22 cellular contexts compared by ENCODE assay signal in genomic region chr13:112697756-112698655, GRCh38. TPM values are rescaled to one million over a fixed set of nuclear protein-coding genes. Genes with fewer than 3 reads are reported as not detected.
A peak's percentile ranks its signal among the peaks of the same experiment; 100 is the strongest.
DNase-seq lines count a peak whose midpoint lies in the region; ATAC-seq, FAIRE-seq and TF ChIP-seq lines count a peak whose summit lies in the region.
"Had no signal": no experiment of that assay in that cellular context is flagged by ENCODE, and none has a peak within 500 bp of the region (broad histone marks: within the 10 kb centered on the region; RNA-seq: fewer than 3 reads in every experiment).

No MANE protein-coding gene starts in this region.

- peak; percentile 29 for FAIRE-seq in keratinocyte (lab: Jason Lieb, UNC)
- FAIRE-seq: pancreas had no signal

- no peak overlapping the region for H3K4me3 Mint-ChIP-seq in Caco-2 (ENCODE audit: unreplicated experiment)
- H3K4me3 Mint-ChIP-seq in stimulated activated effector memory CD8-positive, alpha-beta T cell treated with anti-CD3 and anti-CD28 coated beads, Interleukin-12 subunit alpha, Interleukin-12 subunit beta, amount 100 ng/mL, for 72 hours: no peak overlapping the region
- H3K4me3 Mint-ChIP-seq: activated CD4-positive, alpha-beta T cell treated with anti-CD3 and anti-CD28 coated beads for 36 hours; activated T-cell treated with anti-CD3 and anti-CD28 coated beads, Interleukin-2, amount 50 U/mL, for 4 hours had no signal

- dilution Hi-C loops in keratinocyte (cut with MboI; ENCODE audit: extremely low pct_ligation_motif_present, low sequenced_read_pairs): no loop called here

- H3K79me2 ChIP-seq in keratinocyte (ENCODE audit: control insufficient read depth, insufficient read depth, low read length): peaks cover 44% of the 10 kb centered on the region

- no peak overlapping the region for H3K27ac ChIP-seq in Peyer's patch
- no peak overlapping the region for H3K27ac ChIP-seq in keratinocyte (ENCODE audit: control insufficient read depth, insufficient read depth, low read length)
- H3K27ac ChIP-seq: adrenal gland, pancreas, RWPE1 had no signal

- no peak overlapping the region for H3K9ac ChIP-seq in keratinocyte (ENCODE audit: control insufficient read depth, extremely low read depth, insufficient read depth, low read length)

- no peaks in the 10 kb centered on the region for H3K27me3 Mint-ChIP-seq in Caco-2 (ENCODE audit: insufficient read depth, unreplicated experiment)
- H3K27me3 Mint-ChIP-seq: activated CD4-positive, alpha-beta T cell treated with anti-CD3 and anti-CD28 coated beads for 36 hours had no signal

- no TSS peak for BruUV-seq in Caco-2 (replicated peaks; lab: Mats Ljungman, UMichigan)

- intact Hi-C loops in Caco-2 (cut with micrococcal nuclease; ENCODE audit: unreplicated experiment): no loop called here
- intact Hi-C loops in sciatic nerve (cut with DNase I): no loop called here

- POLR2A ChIA-PET in Caco-2 (lab: Charles Lee): no interaction called here

- peaks cover 25% of the 10 kb centered on the region for H3K4me1 ChIP-seq in Caco-2
- H3K4me1 ChIP-seq in Peyer's patch: peaks cover 0 to 16% (median 0%) of the 10 kb centered on the region in 4 donors
- peaks cover 7% of the 10 kb centered on the region for H3K4me1 ChIP-seq in keratinocyte (ENCODE audit: control insufficient read depth, extremely low read depth, insufficient read depth, low read length)

- CTCF ChIA-PET in Caco-2 (lab: Charles Lee): interaction anchor here (0.6 kb wide), 1 partner anchor 70 kb away, joined by 4 read pairs; no protein-coding TSS in a partner anchor

- peak in 1 of 2 experiments; percentile 20 for DNase-seq in Caco-2
- peak in 2 of 3 donors; percentile 28 to 41 for DNase-seq in Peyer's patch
- no peak for DNase-seq in keratinocyte (ENCODE audit: low read depth, low spot score)
- DNase-seq in sciatic nerve (ENCODE audit: low spot score): peak; percentile 53
- DNase-seq in medulla oblongata (ENCODE audit: extremely low spot score): no peak
- no peak for DNase-seq in OCI-M2 (lab: John Stamatoyannopoulos, UW; ENCODE audit: unreplicated experiment)
- DNase-seq in stimulated activated effector memory CD8-positive, alpha-beta T cell treated with anti-CD3 and anti-CD28 coated beads, Interleukin-12 subunit alpha, Interleukin-12 subunit beta, amount 100 ng/mL, for 72 hours (ENCODE audit: low spot score in 2 of 2): no peak
- no peak for DNase-seq in NCI-H128 (lab: John Stamatoyannopoulos, UW; ENCODE audit: unreplicated experiment)
- DNase-seq: activated CD4-positive, alpha-beta T cell treated with anti-CD3 and anti-CD28 coated beads for 36 hours; activated T-cell treated with anti-CD3 and anti-CD28 coated beads, Interleukin-2, amount 50 U/mL, for 4 hours; C1 segment of cervical spinal cord; cortex of kidney; DND-41; erythroblast; mesendoderm; NCI-H1694; NCI-H526 treated with DMSO at 0.1 percent for 48 hours; stimulated activated CD4-positive, alpha-beta T cell treated with anti-CD3 and anti-CD28 coated beads, Interleukin-12 subunit alpha, Interleukin-12 subunit beta, amount 100 ng/mL, for 4 hours; T-helper 1 cell had no signal

- TF ChIP-seq POLR2A in Peyer's patch (IDR thresholded peaks at IDR 0.05): no peak

- H4K20me1 ChIP-seq in keratinocyte (ENCODE audit: control insufficient read depth, extremely low read depth, insufficient read depth, low read length): no peaks in the 10 kb centered on the region

- TF ChIP-seq CTCF in Caco-2 (IDR thresholded peaks at IDR 0.05; ENCODE audit: insufficient read depth in 1 of 2, low read depth in 1 of 2, low read length in 1 of 2, severe bottlenecking in 1 of 2, unreplicated experiment in 1 of 2): no peak
- TF ChIP-seq CTCF in Peyer's patch (IDR thresholded peaks at IDR 0.05): no peak
- TF ChIP-seq CTCF in keratinocyte (optimal IDR thresholded peaks at IDR 0.05 in 1 of 3, IDR thresholded peaks at IDR 0.05 in 1 of 3, conservative IDR thresholded peaks at IDR 0.05 in 1 of 3; ENCODE audit: extremely low read depth in 1 of 3, insufficient read depth in 2 of 3, low read length in 3 of 3): no peak

- H2AFZ ChIP-seq in keratinocyte (ENCODE audit: control insufficient read depth, low read length): no peak overlapping the region

- H3K36me3 ChIP-seq in Caco-2 (ENCODE audit: control insufficient read depth, insufficient read depth, low read length) (no peaks in the 10 kb centered on the region), Peyer's patch (no peaks in the 10 kb centered on the region), keratinocyte (ENCODE audit: control insufficient read depth in 2 of 2, extremely low read depth in 1 of 2, insufficient read depth in 2 of 2, low read length in 2 of 2) (peaks cover 0 to 1% of the 10 kb centered on the region in 2 experiments)
- H3K36me3 ChIP-seq: pancreas had no signal

- peaks cover 34% of the 10 kb centered on the region for H3K4me1 Mint-ChIP-seq in Caco-2 (ENCODE audit: low read depth, unreplicated experiment)
- H3K4me1 Mint-ChIP-seq in stimulated activated effector memory CD8-positive, alpha-beta T cell treated with anti-CD3 and anti-CD28 coated beads, Interleukin-12 subunit alpha, Interleukin-12 subunit beta, amount 100 ng/mL, for 72 hours: peaks cover 22% of the 10 kb centered on the region

- H3K4me3 ChIP-seq in Caco-2 (ENCODE audit: low read depth, low read length) (no peak overlapping the region), Peyer's patch (no peak overlapping the region), keratinocyte (ENCODE audit: control insufficient read depth in 2 of 3, extremely low read depth in 1 of 3, insufficient read depth in 2 of 3, low read depth in 1 of 3, low read length in 3 of 3) (no peak overlapping the region)
- H3K4me3 ChIP-seq: adrenal gland, pancreas had no signal

- peak overlapping the region; percentile 72 for H3K27ac Mint-ChIP-seq in Caco-2 (ENCODE audit: unreplicated experiment)
- H3K27ac Mint-ChIP-seq in stimulated activated effector memory CD8-positive, alpha-beta T cell treated with anti-CD3 and anti-CD28 coated beads, Interleukin-12 subunit alpha, Interleukin-12 subunit beta, amount 100 ng/mL, for 72 hours: no peak overlapping the region
- H3K27ac Mint-ChIP-seq: activated CD4-positive, alpha-beta T cell treated with anti-CD3 and anti-CD28 coated beads for 36 hours had no signal

- peaks cover 62% of the 10 kb centered on the region for H3K36me3 Mint-ChIP-seq in Caco-2 (ENCODE audit: insufficient read depth, unreplicated experiment)
- peaks cover 6% of the 10 kb centered on the region for H3K36me3 Mint-ChIP-seq in stimulated activated effector memory CD8-positive, alpha-beta T cell treated with anti-CD3 and anti-CD28 coated beads, Interleukin-12 subunit alpha, Interleukin-12 subunit beta, amount 100 ng/mL, for 72 hours

- peak overlapping the region; percentile 32 for H3K4me2 ChIP-seq in keratinocyte (ENCODE audit: control insufficient read depth, extremely low read depth, insufficient read depth, low read depth, low read length)

- H3K27me3 ChIP-seq in Caco-2 (replicated peaks; ENCODE audit: control insufficient read depth, insufficient read depth, low read length) (no peaks in the 10 kb centered on the region), Peyer's patch (no peaks in the 10 kb centered on the region), keratinocyte (ENCODE audit: control insufficient read depth, extremely low read depth, insufficient read depth, low read length) (no peaks in the 10 kb centered on the region)
- H3K27me3 ChIP-seq: adrenal gland, pancreas had no signal

- H3K9me1 ChIP-seq in keratinocyte (ENCODE audit: control insufficient read depth, extremely low read depth, insufficient read depth, low read length): no peaks in the 10 kb centered on the region

- H3K9me3 ChIP-seq in Caco-2 (no peaks in the 10 kb centered on the region), Peyer's patch (no peaks in the 10 kb centered on the region), keratinocyte (ENCODE audit: control insufficient read depth, low read depth, low read length) (no peaks in the 10 kb centered on the region)
- H3K9me3 ChIP-seq: adrenal gland, pancreas had no signal

- no peaks in the 10 kb centered on the region for H3K9me3 Mint-ChIP-seq in Caco-2 (ENCODE audit: unreplicated experiment)
- H3K9me3 Mint-ChIP-seq in stimulated activated effector memory CD8-positive, alpha-beta T cell treated with anti-CD3 and anti-CD28 coated beads, Interleukin-12 subunit alpha, Interleukin-12 subunit beta, amount 100 ng/mL, for 72 hours: no peaks in the 10 kb centered on the region
- H3K9me3 Mint-ChIP-seq: activated T-cell treated with anti-CD3 and anti-CD28 coated beads, Interleukin-2, amount 50 U/mL, for 4 hours had no signal

- peak; percentile 78 for ATAC-seq in sciatic nerve
- no peak for ATAC-seq in stimulated activated effector memory CD8-positive, alpha-beta T cell treated with anti-CD3 and anti-CD28 coated beads, Interleukin-12 subunit alpha, Interleukin-12 subunit beta, amount 100 ng/mL, for 72 hours
- ATAC-seq: activated CD4-positive, alpha-beta T cell treated with anti-CD3 and anti-CD28 coated beads for 36 hours; activated T-cell treated with anti-CD3 and anti-CD28 coated beads, Interleukin-2, amount 50 U/mL, for 4 hours had no signal

RNA-seq across cellular contexts. Expression of gene ATP11A, which starts 8.2 kb away (rescaled TPM):
- total RNA-seq in Caco-2 (2022): 222 and 232 TPM in 2 replicates
- total RNA-seq in Peyer's patch: 10 to 100 TPM; 33.1 to 64.2 (median 53.7) TPM
- 3.6 to 4.3 TPM (median 4.3 TPM) in 3 replicates for polyA plus RNA-seq in keratinocyte
- polyA plus RNA-seq in keratinocyte (2011; ENCODE audit: low read depth): 12.7 TPM
- polyA plus RNA-seq in keratinocyte (2011; cell fraction: cytosol; rRNA removed): 3.5 and 3.7 TPM in 2 replicates
- polyA plus RNA-seq in keratinocyte (2011; cell fraction: nucleus; rRNA removed): 26.6 and 34.8 TPM in 2 replicates
- polyA plus RNA-seq in keratinocyte (2012; ENCODE audit: low replicate concordance): 5.9 and 15.0 TPM in 2 replicates
- polyA minus RNA-seq in keratinocyte: 9.9 to 26.6 TPM (median 21.3 TPM) in 3 replicates
- 10.9 TPM for polyA minus RNA-seq in keratinocyte (2011; cell fraction: cytosol; rRNA and poly(A)+ RNA removed)
- polyA minus RNA-seq in keratinocyte (2011; cell fraction: nucleus; rRNA and poly(A)+ RNA removed): 32.7 and 44.0 TPM in 2 replicates
- 75.6 TPM for total RNA-seq in sciatic nerve

Comparison
In these comparisons a context has a peak if more than half of its experiments do, and no peak if none do; other contexts are left out.
1. DNase-seq: peak in Peyer's patch (2 of 3) and sciatic nerve (single experiment); none in keratinocyte (single experiment), medulla oblongata (single experiment), OCI-M2 (single experiment), stimulated activated effector memory CD8-positive, alpha-beta T cell treated with anti-CD3 and anti-CD28 coated beads, Interleukin-12 subunit alpha, Interleukin-12 subunit beta, amount 100 ng/mL, for 72 hours (0 of 2) and NCI-H128 (single experiment).